In genomic region chr20:59010995-59011873, GRCh38 we compare ENCODE assay signal across 1 cellular context.
TF ChIP-seq lines count a peak whose summit lies in the region.

No MANE protein-coding gene starts in this region.

TF ChIP-seq in HepG2, 621 proteins besides CTCF, POLR2A, EP300 and RAD21 (continued from another document and continues in another):
- TF ChIP-seq NONO (IDR thresholded peaks at IDR 0.05) (no peak), NONO (CRISPR knock-in tag; conservative IDR thresholded peaks at IDR 0.05) (no peak; the same call in 1 of the 2 replicates), ZBTB42 (CRISPR knock-in tag; IDR thresholded peaks at IDR 0.05) (no peak), IRF9 (CRISPR knock-in tag; IDR thresholded peaks at IDR 0.05; ENCODE audit: borderline replicate concordance) (no peak), BRD4 (CRISPR knock-in tag; IDR thresholded peaks at IDR 0.05) (peak; percentile 48; the same call in 1 of the 2 replicates), FUBP1 (CRISPR knock-in tag; IDR thresholded peaks at IDR 0.05; ENCODE audit: borderline replicate concordance) (no peak), ZBTB3 (CRISPR knock-in tag; IDR thresholded peaks at IDR 0.05; ENCODE audit: borderline replicate concordance, low read depth) (no peak), RORA (CRISPR knock-in tag; IDR thresholded peaks at IDR 0.05) (no peak), ZNF724P (CRISPR knock-in tag; IDR thresholded peaks at IDR 0.05; ENCODE audit: borderline replicate concordance) (no peak), NFRKB (IDR thresholded peaks at IDR 0.05) (no peak), ZNF460 (CRISPR knock-in tag; IDR thresholded peaks at IDR 0.05; ENCODE audit: borderline replicate concordance) (no peak), HDAC6 (IDR thresholded peaks at IDR 0.05; ENCODE audit: low read depth, low read length) (no peak), EZH2 (conservative IDR thresholded peaks at IDR 0.05; ENCODE audit: low read depth, low read length) (no peak), HDAC1 (CRISPR knock-in tag; IDR thresholded peaks at IDR 0.05) (no peak), ZKSCAN5 (CRISPR knock-in tag; IDR thresholded peaks at IDR 0.05) (no peak), CENPBD1 (CRISPR knock-in tag; IDR thresholded peaks at IDR 0.05; ENCODE audit: borderline replicate concordance, low read depth) (no peak), ARNTL (CRISPR knock-in tag; IDR thresholded peaks at IDR 0.05) (0 out of 2 replicates have a peak, but pooled peaks have one; percentile 28), AHR (CRISPR knock-in tag; IDR thresholded peaks at IDR 0.05) (peak; percentile 71; the same call in 1 of the 2 replicates), CC2D1A (CRISPR knock-in tag; IDR thresholded peaks at IDR 0.05) (no peak), KLF6 (CRISPR knock-in tag; IDR thresholded peaks at IDR 0.05) (no peak), MED8 (CRISPR knock-in tag; IDR thresholded peaks at IDR 0.05; ENCODE audit: insufficient replicate concordance) (no peak), NR2F1 (CRISPR knock-in tag; IDR thresholded peaks at IDR 0.05) (no peak), ZNF569 (CRISPR knock-in tag; IDR thresholded peaks at IDR 0.05; ENCODE audit: borderline replicate concordance) (no peak), TMF1 (CRISPR knock-in tag; IDR thresholded peaks at IDR 0.05; ENCODE audit: low read depth) (no peak), UBTF (CRISPR knock-in tag; IDR thresholded peaks at IDR 0.05) (no peak), RXRB (CRISPR knock-in tag; IDR thresholded peaks at IDR 0.05; ENCODE audit: borderline replicate concordance) (peak; percentile 38; the same call in 1 of the 2 replicates), ZNF138 (CRISPR knock-in tag; IDR thresholded peaks at IDR 0.05; ENCODE audit: low read depth) (0 out of 2 replicates have a peak, but pooled peaks have one; percentile 61), RBAK (CRISPR knock-in tag; IDR thresholded peaks at IDR 0.05) (no peak), ZNF335 (CRISPR knock-in tag; IDR thresholded peaks at IDR 0.05) (peak; percentile 69; the same call in 1 of the 2 replicates), ZNF20 (CRISPR knock-in tag; IDR thresholded peaks at IDR 0.05) (no peak), ZNF407 (CRISPR knock-in tag; IDR thresholded peaks at IDR 0.05; ENCODE audit: not compliant biosample characterization) (no peak), KLF11 (CRISPR knock-in tag; IDR thresholded peaks at IDR 0.05) (no peak), HNF1A (IDR thresholded peaks at IDR 0.05; ENCODE audit: low read depth) (no peak), HNF1A (CRISPR knock-in tag; IDR thresholded peaks at IDR 0.05; ENCODE audit: borderline replicate concordance) (peak; percentile 49; the same call in 1 of the 2 replicates)
- TF ChIP-seq, protein P1, sequence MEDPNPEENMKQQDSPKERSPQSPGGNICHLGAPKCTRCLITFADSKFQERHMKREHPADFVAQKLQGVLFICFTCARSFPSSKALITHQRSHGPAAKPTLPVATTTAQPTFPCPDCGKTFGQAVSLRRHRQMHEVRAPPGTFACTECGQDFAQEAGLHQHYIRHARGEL (CRISPR knock-in tag; IDR thresholded peaks at IDR 0.05): no peak
- TF ChIP-seq, protein P2, sequence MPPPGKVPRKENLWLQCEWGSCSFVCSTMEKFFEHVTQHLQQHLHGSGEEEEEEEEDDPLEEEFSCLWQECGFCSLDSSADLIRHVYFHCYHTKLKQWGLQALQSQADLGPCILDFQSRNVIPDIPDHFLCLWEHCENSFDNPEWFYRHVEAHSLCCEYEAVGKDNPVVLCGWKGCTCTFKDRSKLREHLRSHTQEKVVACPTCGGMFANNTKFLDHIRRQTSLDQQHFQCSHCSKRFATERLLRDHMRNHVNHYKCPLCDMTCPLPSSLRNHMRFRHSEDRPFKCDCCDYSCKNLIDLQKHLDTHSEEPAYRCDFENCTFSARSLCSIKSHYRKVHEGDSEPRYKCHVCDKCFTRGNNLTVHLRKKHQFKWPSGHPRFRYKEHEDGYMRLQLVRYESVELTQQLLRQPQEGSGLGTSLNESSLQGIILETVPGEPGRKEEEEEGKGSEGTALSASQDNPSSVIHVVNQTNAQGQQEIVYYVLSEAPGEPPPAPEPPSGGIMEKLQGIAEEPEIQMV (CRISPR knock-in tag; IDR thresholded peaks at IDR 0.05; ENCODE audit: low read depth): 0 out of 2 replicates have a peak, but pooled peaks have one; percentile 18
